ENCODE assay signal across 9 cellular contexts in the genomic region with DNA sequence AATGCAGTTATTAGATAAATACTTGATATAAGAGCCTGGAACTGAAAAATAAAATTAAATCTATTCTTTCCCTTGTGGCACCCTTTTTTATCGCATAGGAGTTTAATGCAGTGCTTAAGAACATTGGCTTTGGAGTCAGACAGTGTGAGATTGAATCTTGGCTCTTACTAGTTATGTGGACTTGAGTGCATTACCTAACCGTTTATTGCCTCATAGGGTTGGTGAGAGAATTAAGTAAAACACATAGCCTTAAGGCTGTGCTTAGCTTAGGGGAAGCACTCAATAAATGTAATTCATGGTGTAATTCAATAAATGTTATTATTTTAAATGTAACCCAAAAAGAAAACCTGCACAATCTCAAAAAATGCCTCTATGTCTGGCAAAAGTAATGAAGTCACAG. TPM values are rescaled to one million over a fixed set of nuclear protein-coding genes. Genes with fewer than 3 reads are reported as not detected.
A peak's percentile ranks its signal among the peaks of the same experiment; 100 is the strongest.
DNase-seq lines count a peak whose midpoint lies in the region; ATAC-seq and TF ChIP-seq lines count a peak whose summit lies in the region.
"Had no signal": no experiment of that assay in that cellular context is flagged by ENCODE, and none has a peak within 500 bp of the region (broad histone marks: within the 10 kb centered on the region; RNA-seq: fewer than 3 reads in every experiment).

No MANE protein-coding gene starts in this region.

- H3K4me1 ChIP-seq in transverse colon: peaks cover 9 to 65% (median 55%) of the 10 kb centered on the region in 4 donors

- peaks cover 43% of the 10 kb centered on the region for H3K4me1 Mint-ChIP-seq in activated CD8-positive, alpha-beta memory T cell treated with anti-CD3 and anti-CD28 coated beads, Interleukin-2, amount 10 ng/mL, durations not matched to agents 7 days and 5 days

- H3K36me3 ChIP-seq in transverse colon: no peaks in the 10 kb centered on the region

- CTCF ChIA-PET in activated CD8-positive, alpha-beta memory T cell treated with anti-CD3 and anti-CD28 coated beads, Interleukin-2, amount 10 ng/mL, durations not matched to agents 7 days and 5 days (lab: Charles Lee): interaction anchor here (1.0 to 8.9 kb wide), 9 partner anchors 13 to 251 kb away, joined by 3 to 332 read pairs (median 4); no protein-coding TSS in a partner anchor

- H3K27ac Mint-ChIP-seq in activated CD8-positive, alpha-beta memory T cell treated with anti-CD3 and anti-CD28 coated beads, Interleukin-2, amount 10 ng/mL, durations not matched to agents 7 days and 5 days: peak overlapping the region; percentile 97

- DNase-seq in activated CD8-positive, alpha-beta memory T cell treated with anti-CD3 and anti-CD28 coated beads, Interleukin-2, amount 10 ng/mL, durations not matched to agents 7 days and 5 days: no peak
- no peak for DNase-seq in activated CD8-positive, alpha-beta memory T cell treated with anti-CD3 and anti-CD28 coated beads for 24 hours
- DNase-seq in SKM-1 treated with dmso at 0.1 percent for 144 hours (lab: John Stamatoyannopoulos, UW; ENCODE audit: unreplicated experiment) (peak; percentile 79), fibroblast of peridontal ligament (ENCODE audit: extremely low read depth) (peak; percentile 87), transverse colon (no peak), epidermal melanocyte (ENCODE audit: insufficient read length, low spot score) (no peak)
- DNase-seq: anterior cingulate cortex had no signal

- H3K36me3 Mint-ChIP-seq in activated CD8-positive, alpha-beta memory T cell treated with anti-CD3 and anti-CD28 coated beads, Interleukin-2, amount 10 ng/mL, durations not matched to agents 7 days and 5 days: peaks cover 43% of the 10 kb centered on the region

- peak overlapping the region; percentile 98 for H3K4me3 Mint-ChIP-seq in activated CD8-positive, alpha-beta memory T cell treated with anti-CD3 and anti-CD28 coated beads, Interleukin-2, amount 10 ng/mL, durations not matched to agents 7 days and 5 days

- no peaks in the 10 kb centered on the region for H3K9me3 Mint-ChIP-seq in activated CD8-positive, alpha-beta memory T cell treated with anti-CD3 and anti-CD28 coated beads, Interleukin-2, amount 10 ng/mL, durations not matched to agents 7 days and 5 days (ENCODE audit: low read depth)

- peak overlapping the region in 1 of 4 donors; percentile 86 for H3K4me3 ChIP-seq in transverse colon

- WGBS in transverse colon (ENCODE audit: low coverage in 1 of 2), 2 donors: 47 to 55% methylated on average over 2 of the region's 2 CpGs

- no peak for ATAC-seq in activated CD8-positive, alpha-beta memory T cell treated with anti-CD3 and anti-CD28 coated beads, Interleukin-2, amount 10 ng/mL, durations not matched to agents 7 days and 5 days
- no peak for ATAC-seq in activated CD4-positive, CD25-positive, alpha-beta regulatory T cell treated with anti-CD3 and anti-CD28 coated beads, Interleukin-2, amount 50 U/mL, for 24 hours
- ATAC-seq in GM21526 (IDR thresholded peaks at IDR 0.05; ENCODE audit: low FRiP score, unreplicated experiment): no peak

- TF ChIP-seq EP300 in transverse colon (IDR thresholded peaks at IDR 0.05; ENCODE audit: low read depth): no peak

- H3K27ac ChIP-seq in transverse colon: peak overlapping the region; percentile 91 to 99 (median 94)

- no peak for TF ChIP-seq POLR2A in transverse colon (IDR thresholded peaks at IDR 0.05)

- intact Hi-C loops in transverse colon (cut with DNase I; ENCODE audit: low total_unique reads): loop anchor here (5.0 kb wide), 1 partner anchor 822 kb away; no protein-coding TSS in a partner anchor

- no peak for TF ChIP-seq CTCF in transverse colon (IDR thresholded peaks at IDR 0.05)

- in situ Hi-C loops in transverse colon (cut with MboI; ENCODE audit: low pct_ligation_motif_present in 1 of 4, low pct_unique_long_range_greater_than_20kb in 1 of 4, low sequenced_read_pairs in 3 of 4): loop anchor here in 3 of 4 donors (10.0 to 25.0 kb wide), 3 partner anchors 109 to 252 kb away; no protein-coding TSS in a partner anchor

- H3K27me3 ChIP-seq in transverse colon: peaks cover 10% of the 10 kb centered on the region

- peaks cover 18% of the 10 kb centered on the region for H3K27me3 Mint-ChIP-seq in activated CD8-positive, alpha-beta memory T cell treated with anti-CD3 and anti-CD28 coated beads, Interleukin-2, amount 10 ng/mL, durations not matched to agents 7 days and 5 days

- H3K9me3 ChIP-seq in transverse colon: no peaks in the 10 kb centered on the region

RNA-seq across cellular contexts. Expression of a gene that starts 2.6 kb away (rescaled TPM):
- 10 to 100 TPM; 84.9 to 86.1 TPM for total RNA-seq in activated CD8-positive, alpha-beta memory T cell treated with anti-CD3 and anti-CD28 coated beads, Interleukin-2, amount 10 ng/mL, durations not matched to agents 7 days and 5 days
- 10 to 100 TPM in 3 of 4 donors, 1 to 10 TPM in 1; 6.0 to 35.7 (median 26.4) TPM for total RNA-seq in transverse colon

Comparison
In these comparisons a context has a peak if more than half of its experiments do, and no peak if none do; other contexts are left out.
1. DNase-seq: peak in SKM-1 treated with dmso at 0.1 percent for 144 hours (single experiment) and fibroblast of peridontal ligament (single experiment); none in activated CD8-positive, alpha-beta memory T cell treated with anti-CD3 and anti-CD28 coated beads, Interleukin-2, amount 10 ng/mL, durations not matched to agents 7 days and 5 days (single experiment), activated CD8-positive, alpha-beta memory T cell treated with anti-CD3 and anti-CD28 coated beads for 24 hours (single experiment), transverse colon (single experiment) and epidermal melanocyte (single experiment).